In the genomic region with DNA sequence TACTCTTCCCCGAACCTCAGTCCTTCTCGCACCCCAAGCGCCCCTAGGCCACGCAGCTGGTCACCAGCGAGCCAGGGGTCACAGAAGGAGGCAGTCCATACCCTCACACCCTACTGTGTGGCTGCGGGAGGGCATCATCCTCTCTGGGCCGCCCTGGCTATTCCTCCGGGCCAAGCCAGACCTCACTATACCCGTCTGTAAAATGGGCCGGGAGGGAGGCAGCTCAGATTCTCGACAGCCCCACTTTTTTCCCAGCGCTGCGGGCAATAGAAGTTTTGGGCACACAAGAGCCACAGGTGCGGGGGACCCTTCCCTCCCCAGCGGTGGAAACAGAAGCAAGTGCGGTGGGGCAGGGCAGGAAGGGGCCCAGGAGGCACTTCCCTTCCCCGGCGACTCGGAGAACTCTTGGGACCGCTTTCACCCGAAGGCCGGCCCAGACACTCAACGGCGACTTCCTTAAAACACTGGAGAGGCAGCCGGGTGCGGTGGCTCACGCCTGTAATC, we compare ENCODE assay signal across 8 cellular contexts. TPM values are rescaled to one million over a fixed set of nuclear protein-coding genes. Genes with fewer than 3 reads are reported as not detected.
A peak's percentile ranks its signal among the peaks of the same experiment; 100 is the strongest.
DNase-seq lines count a peak whose midpoint lies in the region; ATAC-seq and TF ChIP-seq lines count a peak whose summit lies in the region.

No MANE protein-coding gene starts in this region.

- no peaks in the 10 kb centered on the region for H3K9me3 Mint-ChIP-seq in T-helper 2 cell treated with Interferon-gamma antibody and Interleukin-4, amounts not matched to agents 5 μg/mL and 100 μg/mL, for 36 hours
- H3K9me3 Mint-ChIP-seq in WTC11 = peaks cover 3% of the 10 kb centered on the region

- DNase-seq in T-helper 2 cell treated with Interferon-gamma antibody and Interleukin-4, amounts not matched to agents 5 μg/mL and 100 μg/mL, for 36 hours (ENCODE audit: low spot score) = no peak
- DNase-seq in T-helper 2 cell (no peak), WTC11 (ENCODE audit: low spot score) (no peak), left ventricle myocardium superior (peak; percentile 63), substantia nigra (lab: John Stamatoyannopoulos, UW) (peak in 10 of 49 donors; percentile 14 to 40 (median 21)), HK-2 (ENCODE audit: unreplicated experiment) (no peak), NCI-H1436 treated with DMSO at 0.1 percent for 48 hours (lab: John Stamatoyannopoulos, UW) (no peak)

- H3K4me1 Mint-ChIP-seq in T-helper 2 cell treated with Interferon-gamma antibody and Interleukin-4, amounts not matched to agents 5 μg/mL and 100 μg/mL, for 36 hours (ENCODE audit: low read depth) = peaks cover 18% of the 10 kb centered on the region
- peaks cover 8% of the 10 kb centered on the region for H3K4me1 Mint-ChIP-seq in WTC11

- POLR2A ChIA-PET in WTC11 (lab: Charles Lee) = no interaction called here

- peak overlapping the region; percentile 79 for H3K27ac ChIP-seq in substantia nigra (ENCODE audit: low read depth, low read length, poor library complexity, severe bottlenecking)

- TF ChIP-seq CTCF in WTC11 (IDR thresholded peaks at IDR 0.05) = no peak

- H3K27me3 Mint-ChIP-seq in T-helper 2 cell treated with Interferon-gamma antibody and Interleukin-4, amounts not matched to agents 5 μg/mL and 100 μg/mL, for 36 hours (ENCODE audit: low read depth) = no peaks in the 10 kb centered on the region
- peaks cover 52% of the 10 kb centered on the region for H3K27me3 Mint-ChIP-seq in WTC11 (ENCODE audit: low read depth)

- intact Hi-C loops in left ventricle myocardium superior (cut with micrococcal nuclease) = no loop called here

- peaks cover 12% of the 10 kb centered on the region for H3K36me3 Mint-ChIP-seq in T-helper 2 cell treated with Interferon-gamma antibody and Interleukin-4, amounts not matched to agents 5 μg/mL and 100 μg/mL, for 36 hours (ENCODE audit: low read depth)
- H3K36me3 Mint-ChIP-seq in WTC11 = peaks cover 3% of the 10 kb centered on the region

- H3K4me3 Mint-ChIP-seq in T-helper 2 cell treated with Interferon-gamma antibody and Interleukin-4, amounts not matched to agents 5 μg/mL and 100 μg/mL, for 36 hours = peak overlapping the region; percentile 94
- H3K4me3 Mint-ChIP-seq in WTC11 = peak overlapping the region; percentile 10; the same call in 1 of the 2 replicates

- H3K27ac Mint-ChIP-seq in T-helper 2 cell treated with Interferon-gamma antibody and Interleukin-4, amounts not matched to agents 5 μg/mL and 100 μg/mL, for 36 hours = peak overlapping the region; percentile 60
- H3K27ac Mint-ChIP-seq in WTC11 = no peak overlapping the region

- CTCF ChIA-PET in WTC11 (lab: Charles Lee) = interaction anchor here (1.2 to 1.5 kb wide), 2 partner anchors 57 to 59 kb away, joined by 3 to 5 read pairs; no protein-coding TSS in a partner anchor

- ATAC-seq in WTC11 = no peak
- no peak for ATAC-seq in left ventricle myocardium superior
- no peak for ATAC-seq in GM21390 (IDR thresholded peaks at IDR 0.05; ENCODE audit: unreplicated experiment)

TF ChIP-seq in WTC11, 78 proteins besides CTCF, POLR2A, EP300 and RAD21:
- no peak for TF ChIP-seq RORB (CRISPR knock-in tag; IDR thresholded peaks at IDR 0.05)
- no peak for TF ChIP-seq SP1 (CRISPR knock-in tag; conservative IDR thresholded peaks at IDR 0.05)
- no peak for TF ChIP-seq ZNF263 (CRISPR knock-in tag; IDR thresholded peaks at IDR 0.05; ENCODE audit: low read depth)
- TF ChIP-seq GTF2I (CRISPR knock-in tag; conservative IDR thresholded peaks at IDR 0.05) = no peak
- TF ChIP-seq, protein P1, sequence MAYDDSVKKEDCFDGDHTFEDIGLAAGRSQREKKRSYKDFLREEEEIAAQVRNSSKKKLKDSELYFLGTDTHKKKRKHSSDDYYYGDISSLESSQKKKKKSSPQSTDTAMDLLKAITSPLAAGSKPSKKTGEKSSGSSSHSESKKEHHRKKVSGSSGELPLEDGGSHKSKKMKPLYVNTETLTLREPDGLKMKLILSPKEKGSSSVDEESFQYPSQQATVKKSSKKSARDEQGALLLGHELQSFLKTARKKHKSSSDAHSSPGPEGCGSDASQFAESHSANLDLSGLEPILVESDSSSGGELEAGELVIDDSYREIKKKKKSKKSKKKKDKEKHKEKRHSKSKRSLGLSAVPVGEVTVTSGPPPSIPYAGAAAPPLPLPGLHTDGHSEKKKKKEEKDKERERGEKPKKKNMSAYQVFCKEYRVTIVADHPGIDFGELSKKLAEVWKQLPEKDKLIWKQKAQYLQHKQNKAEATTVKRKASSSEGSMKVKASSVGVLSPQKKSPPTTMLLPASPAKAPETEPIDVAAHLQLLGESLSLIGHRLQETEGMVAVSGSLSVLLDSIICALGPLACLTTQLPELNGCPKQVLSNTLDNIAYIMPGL (CRISPR knock-in tag; IDR thresholded peaks at IDR 0.05) = no peak
- TF ChIP-seq, protein P2, sequence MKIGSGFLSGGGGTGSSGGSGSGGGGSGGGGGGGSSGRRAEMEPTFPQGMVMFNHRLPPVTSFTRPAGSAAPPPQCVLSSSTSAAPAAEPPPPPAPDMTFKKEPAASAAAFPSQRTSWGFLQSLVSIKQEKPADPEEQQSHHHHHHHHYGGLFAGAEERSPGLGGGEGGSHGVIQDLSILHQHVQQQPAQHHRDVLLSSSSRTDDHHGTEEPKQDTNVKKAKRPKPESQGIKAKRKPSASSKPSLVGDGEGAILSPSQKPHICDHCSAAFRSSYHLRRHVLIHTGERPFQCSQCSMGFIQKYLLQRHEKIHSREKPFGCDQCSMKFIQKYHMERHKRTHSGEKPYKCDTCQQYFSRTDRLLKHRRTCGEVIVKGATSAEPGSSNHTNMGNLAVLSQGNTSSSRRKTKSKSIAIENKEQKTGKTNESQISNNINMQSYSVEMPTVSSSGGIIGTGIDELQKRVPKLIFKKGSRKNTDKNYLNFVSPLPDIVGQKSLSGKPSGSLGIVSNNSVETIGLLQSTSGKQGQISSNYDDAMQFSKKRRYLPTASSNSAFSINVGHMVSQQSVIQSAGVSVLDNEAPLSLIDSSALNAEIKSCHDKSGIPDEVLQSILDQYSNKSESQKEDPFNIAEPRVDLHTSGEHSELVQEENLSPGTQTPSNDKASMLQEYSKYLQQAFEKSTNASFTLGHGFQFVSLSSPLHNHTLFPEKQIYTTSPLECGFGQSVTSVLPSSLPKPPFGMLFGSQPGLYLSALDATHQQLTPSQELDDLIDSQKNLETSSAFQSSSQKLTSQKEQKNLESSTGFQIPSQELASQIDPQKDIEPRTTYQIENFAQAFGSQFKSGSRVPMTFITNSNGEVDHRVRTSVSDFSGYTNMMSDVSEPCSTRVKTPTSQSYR (CRISPR knock-in tag; IDR thresholded peaks at IDR 0.05) = no peak
- no peak for TF ChIP-seq SMAD4 (CRISPR knock-in tag; IDR thresholded peaks at IDR 0.05)
- no peak for TF ChIP-seq JAZF1 (CRISPR knock-in tag; IDR thresholded peaks at IDR 0.05)
- TF ChIP-seq EMX1 (CRISPR knock-in tag; IDR thresholded peaks at IDR 0.05) = no peak
- TF ChIP-seq IRF2 (CRISPR knock-in tag; IDR thresholded peaks at IDR 0.05; ENCODE audit: borderline replicate concordance, low read depth) = no peak
- no peak for TF ChIP-seq NFATC4 (CRISPR knock-in tag; IDR thresholded peaks at IDR 0.05)
- TF ChIP-seq, protein P3, sequence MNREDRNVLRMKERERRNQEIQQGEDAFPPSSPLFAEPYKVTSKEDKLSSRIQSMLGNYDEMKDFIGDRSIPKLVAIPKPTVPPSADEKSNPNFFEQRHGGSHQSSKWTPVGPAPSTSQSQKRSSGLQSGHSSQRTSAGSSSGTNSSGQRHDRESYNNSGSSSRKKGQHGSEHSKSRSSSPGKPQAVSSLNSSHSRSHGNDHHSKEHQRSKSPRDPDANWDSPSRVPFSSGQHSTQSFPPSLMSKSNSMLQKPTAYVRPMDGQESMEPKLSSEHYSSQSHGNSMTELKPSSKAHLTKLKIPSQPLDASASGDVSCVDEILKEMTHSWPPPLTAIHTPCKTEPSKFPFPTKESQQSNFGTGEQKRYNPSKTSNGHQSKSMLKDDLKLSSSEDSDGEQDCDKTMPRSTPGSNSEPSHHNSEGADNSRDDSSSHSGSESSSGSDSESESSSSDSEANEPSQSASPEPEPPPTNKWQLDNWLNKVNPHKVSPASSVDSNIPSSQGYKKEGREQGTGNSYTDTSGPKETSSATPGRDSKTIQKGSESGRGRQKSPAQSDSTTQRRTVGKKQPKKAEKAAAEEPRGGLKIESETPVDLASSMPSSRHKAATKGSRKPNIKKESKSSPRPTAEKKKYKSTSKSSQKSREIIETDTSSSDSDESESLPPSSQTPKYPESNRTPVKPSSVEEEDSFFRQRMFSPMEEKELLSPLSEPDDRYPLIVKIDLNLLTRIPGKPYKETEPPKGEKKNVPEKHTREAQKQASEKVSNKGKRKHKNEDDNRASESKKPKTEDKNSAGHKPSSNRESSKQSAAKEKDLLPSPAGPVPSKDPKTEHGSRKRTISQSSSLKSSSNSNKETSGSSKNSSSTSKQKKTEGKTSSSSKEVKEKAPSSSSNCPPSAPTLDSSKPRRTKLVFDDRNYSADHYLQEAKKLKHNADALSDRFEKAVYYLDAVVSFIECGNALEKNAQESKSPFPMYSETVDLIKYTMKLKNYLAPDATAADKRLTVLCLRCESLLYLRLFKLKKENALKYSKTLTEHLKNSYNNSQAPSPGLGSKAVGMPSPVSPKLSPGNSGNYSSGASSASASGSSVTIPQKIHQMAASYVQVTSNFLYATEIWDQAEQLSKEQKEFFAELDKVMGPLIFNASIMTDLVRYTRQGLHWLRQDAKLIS (CRISPR knock-in tag; IDR thresholded peaks at IDR 0.05; ENCODE audit: borderline replicate concordance) = no peak

RNA-seq across cellular contexts. Expression of a gene that starts 5.6 kb away (rescaled TPM):
- total RNA-seq in WTC11 (2021) = 9.2 to 9.9 TPM (median 9.8 TPM) in 3 replicates
- 17.9 TPM for total RNA-seq in left ventricle myocardium superior

RNA-seq across cellular contexts. Expression of a gene that starts 35.5 kb away (rescaled TPM):
- 15.3 to 18.0 TPM (median 17.2 TPM) in 3 replicates for total RNA-seq in WTC11 (2021)
- not detected for total RNA-seq in left ventricle myocardium superior

Comparison
In these comparisons a context has a peak if more than half of its experiments do, and no peak if none do; other contexts are left out.
1. RNA of a gene that starts 35.5 kb away (total RNA-seq): 15.3 to 18.0 TPM in WTC11; not detected in left ventricle myocardium superior (single experiment); every median in the first group is over 10 times any median in the second.